ENCODE assay signal across 26 cellular contexts in genomic region chr3:57810471-57811144, GRCh38. TPM values are rescaled to one million over a fixed set of nuclear protein-coding genes. Genes with fewer than 3 reads are reported as not detected.
DNase-seq lines count a peak whose midpoint lies in the region; ATAC-seq, FAIRE-seq and TF ChIP-seq lines count a peak whose summit lies in the region.
"Had no signal": no experiment of that assay in that cellular context is flagged by ENCODE, and none has a peak within 500 bp of the region (broad histone marks: within the 10 kb centered on the region; RNA-seq: fewer than 3 reads in every experiment).

No MANE protein-coding gene starts in this region.

- 52% methylated on average over 9 of the region's 9 CpGs for WGBS in K562 (ENCODE audit: insufficient coverage, low coverage, missing lambda C conversion rate)
- 79% methylated on average over 9 of the region's 9 CpGs for WGBS in HepG2 (ENCODE audit: low lambda C conversion rate)
- 76 to 86% (median 83%) methylated on average over 9 of the region's 9 CpGs for WGBS in spleen, 5 donors

- H3K4me2 ChIP-seq in K562 (ENCODE audit: insufficient read depth, low read length) (no peak overlapping the region), HepG2 (ENCODE audit: low read depth, low read length) (no peak overlapping the region)

- BruUV-seq in K562 (replicated peaks; lab: Mats Ljungman, UMichigan) = no TSS peak
- BruUV-seq in HepG2 (replicated peaks; lab: Mats Ljungman, UMichigan) = no TSS peak

- no peak for FAIRE-seq in K562 (lab: Jason Lieb, UNC)
- FAIRE-seq in HepG2 (lab: Jason Lieb, UNC) = no peak
- FAIRE-seq: GM12892, GM19239, RCC 7860 had no signal

- CTCF ChIA-PET in K562 (lab: Yijun Ruan, JAX; ENCODE audit: low intra/inter-chr PET ratio) (no interaction called here), HepG2 (lab: Yijun Ruan, JAX; ENCODE audit: low intra/inter-chr PET ratio, low total read pairs) (no interaction called here)

- intact Hi-C loops in left ventricle myocardium inferior (cut with micrococcal nuclease) (no loop called here), Right ventricle myocardium inferior (cut with DNase I) (no loop called here), K562 (cut with micrococcal nuclease) (no loop called here), HepG2 (cut with micrococcal nuclease; ENCODE audit: unreplicated experiment) (no loop called here), spleen (cut with DNase I; ENCODE audit: low total_unique reads) (no loop called here)

- peaks cover 4% of the 10 kb centered on the region for H3K36me3 Mint-ChIP-seq in activated T-cell treated with anti-CD3 and anti-CD28 coated beads, Interleukin-2, amount 50 U/mL, for 4 hours (ENCODE audit: insufficient read depth)

- H3K79me2 ChIP-seq in K562 (ENCODE audit: control insufficient read depth, insufficient read depth, low read length) (peaks cover 93% of the 10 kb centered on the region), HepG2 (ENCODE audit: insufficient read depth, low read length) (peaks cover 86% of the 10 kb centered on the region)

- H3K9me3 ChIP-seq in left ventricle myocardium inferior (replicated peaks) (peaks cover 9% of the 10 kb centered on the region), K562 (replicated peaks; ENCODE audit: control insufficient read depth, insufficient read depth, low read depth, low read length) (no peaks in the 10 kb centered on the region), HepG2 (ENCODE audit: low read length) (no peaks in the 10 kb centered on the region), spleen (peaks cover 0 to 15% (median 6%) of the 10 kb centered on the region in 8 donors)
- H3K9me3 ChIP-seq: SJCRH30 had no signal

- H2AFZ ChIP-seq in K562 (ENCODE audit: low read depth, low read length) (no peak overlapping the region), HepG2 (ENCODE audit: low read length) (no peak overlapping the region)
- H2AFZ ChIP-seq: GM23248 had no signal

- peaks cover 8% of the 10 kb centered on the region; the same call in 1 of the 2 replicates for H4K20me1 ChIP-seq in K562 (replicated peaks; ENCODE audit: control insufficient read depth, insufficient read depth, low read length)
- peaks cover 2% of the 10 kb centered on the region; the same call in 1 of the 2 replicates for H4K20me1 ChIP-seq in HepG2 (ENCODE audit: insufficient read depth, low read length)

- H3K9me3 Mint-ChIP-seq in activated T-cell treated with anti-CD3 and anti-CD28 coated beads, Interleukin-2, amount 50 U/mL, for 4 hours = no peaks in the 10 kb centered on the region
- H3K9me3 Mint-ChIP-seq: HFFc6 had no signal

- no peaks in the 10 kb centered on the region for H3K27me3 ChIP-seq in left ventricle myocardium inferior (ENCODE audit: low read depth)
- H3K27me3 ChIP-seq in K562 (ENCODE audit: control insufficient read depth in 2 of 2, insufficient read depth in 2 of 2, low read length in 2 of 2) = no peaks in the 10 kb centered on the region
- H3K27me3 ChIP-seq in HepG2 (ENCODE audit: control insufficient read depth in 1 of 2, insufficient read depth in 2 of 2, low read length in 2 of 2) = no peaks in the 10 kb centered on the region
- H3K27me3 ChIP-seq in spleen (replicated peaks in 1 of 7) = no peaks in the 10 kb centered on the region
- H3K27me3 ChIP-seq: SJCRH30 had no signal

- H3K9ac ChIP-seq in K562 (ENCODE audit: insufficient read depth in 1 of 2, low read depth in 2 of 2, low read length in 2 of 2) (no peak overlapping the region), HepG2 (ENCODE audit: insufficient read depth, low read depth, low read length) (no peak overlapping the region)
- H3K9ac ChIP-seq: GM23248 had no signal

- ATAC-seq in Right ventricle myocardium inferior = no peak
- no peak for ATAC-seq in K562
- ATAC-seq in HepG2 = no peak
- no peak for ATAC-seq in GM21390 (IDR thresholded peaks at IDR 0.05; ENCODE audit: unreplicated experiment)
- no peak for ATAC-seq in activated T-cell treated with anti-CD3 and anti-CD28 coated beads, Interleukin-2, amount 50 U/mL, for 4 hours

- POLR2A ChIA-PET in K562 (lab: Yijun Ruan, JAX) (interaction anchor here (1.2 kb wide), 1 partner anchor 13 kb away, joined by 4 read pairs; no protein-coding TSS in a partner anchor), HepG2 (lab: Yijun Ruan, JAX) (interaction anchor here (1.0 to 2.8 kb wide), 4 partner anchors 10 to 118 kb away, joined by 3 to 9 read pairs (median 4); partner anchors contain the start of gene DENND6A)

- H3K4me3 Mint-ChIP-seq in activated T-cell treated with anti-CD3 and anti-CD28 coated beads, Interleukin-2, amount 50 U/mL, for 4 hours = no peak overlapping the region
- H3K4me3 Mint-ChIP-seq: HFFc6 had no signal

- TF ChIP-seq POLR2A in K562 (conservative IDR thresholded peaks at IDR 0.05) (no peak), HepG2 (IDR thresholded peaks at IDR 0.05; ENCODE audit: insufficient read depth in 1 of 2, low read depth in 2 of 2, low read length in 2 of 2) (no peak; a peak in 1 of 4 replicates), spleen (IDR thresholded peaks at IDR 0.05) (no peak)

- TF ChIP-seq EP300 in K562 (IDR thresholded peaks at IDR 0.05; ENCODE audit: low read length) (no peak), HepG2 (IDR thresholded peaks at IDR 0.05; ENCODE audit: low read depth in 2 of 2, low read length in 2 of 2) (no peak), HepG2 (CRISPR knock-in tag; IDR thresholded peaks at IDR 0.05; ENCODE audit: borderline replicate concordance) (no peak)

- H3K4me3 ChIP-seq in left ventricle myocardium inferior (no peak overlapping the region), K562 (no peak overlapping the region), HepG2 (replicated peaks in 1 of 3; ENCODE audit: insufficient read depth in 1 of 3, low read depth in 2 of 3, low read length in 3 of 3) (no peak overlapping the region), spleen (no peak overlapping the region)
- H3K4me3 ChIP-seq: GM23248, SJCRH30 had no signal

- TF ChIP-seq RAD21 in K562 (CRISPR knock-in tag; conservative IDR thresholded peaks at IDR 0.05 in 1 of 2, IDR thresholded peaks at IDR 0.05 in 1 of 2) (no peak), HepG2 (CRISPR knock-in tag; IDR thresholded peaks at IDR 0.05) (no peak)

- in situ Hi-C loops in K562 (cut with MboI) = no loop called here
- in situ Hi-C loops in HepG2 (cut with HindIII; ENCODE audit: extremely low pct_ligation_motif_present, low pct_unique_long_range_greater_than_20kb) = no loop called here

- no peak for DNase-seq in left ventricle myocardium inferior
- DNase-seq in Right ventricle myocardium inferior (ENCODE audit: missing footprints) = no peak
- no peak for DNase-seq in K562 (ENCODE audit: extremely low read depth in 1 of 4, low spot score in 3 of 4)
- peak; percentile 35 for DNase-seq in HepG2 (ENCODE audit: low spot score)
- DNase-seq in spleen = no peak
- DNase-seq in NCI-H2227 (lab: John Stamatoyannopoulos, UW; ENCODE audit: unreplicated experiment) = no peak
- no peak for DNase-seq in activated T-cell treated with anti-CD3 and anti-CD28 coated beads, Interleukin-2, amount 50 U/mL, for 4 hours
- DNase-seq: 8988T, Calu3, DMS79 treated with DMSO at 0.1 percent for 48 hours, GM23248, H7, HFFc6, Karpas-422, NCI-H1092 treated with DMSO at 0.1 percent for 48 hours, NCI-H146, NCI-H1930, NCI-H2107, NCI-H446, NCI-H524 treated with DMSO at 0.1 percent for 48 hours, NCI-H774, SJCRH30 had no signal

- H3K27me3 Mint-ChIP-seq in activated T-cell treated with anti-CD3 and anti-CD28 coated beads, Interleukin-2, amount 50 U/mL, for 4 hours (ENCODE audit: low read depth) = no peaks in the 10 kb centered on the region

- peaks cover 49% of the 10 kb centered on the region for H3K4me1 Mint-ChIP-seq in activated T-cell treated with anti-CD3 and anti-CD28 coated beads, Interleukin-2, amount 50 U/mL, for 4 hours (ENCODE audit: low read depth)

- TF ChIP-seq CTCF in left ventricle myocardium inferior (IDR thresholded peaks at IDR 0.05; ENCODE audit: borderline replicate concordance) = no peak
- no peak for TF ChIP-seq CTCF in K562 (IDR thresholded peaks at IDR 0.05 in 2 of 3, conservative IDR thresholded peaks at IDR 0.05 in 1 of 3; ENCODE audit: insufficient read depth in 2 of 3, low read depth in 1 of 3, low read length in 3 of 3)
- no peak for TF ChIP-seq CTCF in HepG2 (CRISPR knock-in tag; IDR thresholded peaks at IDR 0.05)
- TF ChIP-seq CTCF in spleen (IDR thresholded peaks at IDR 0.05 in 8 of 11, conservative IDR thresholded peaks at IDR 0.05 in 3 of 11) = no peak

- H3K36me3 ChIP-seq in left ventricle myocardium inferior (no peaks in the 10 kb centered on the region), K562 (ENCODE audit: control insufficient read depth, insufficient read depth, low read length) (no peaks in the 10 kb centered on the region), HepG2 (replicated peaks in 1 of 2; ENCODE audit: control insufficient read depth in 1 of 2, insufficient read depth in 2 of 2, low read length in 2 of 2) (no peaks in the 10 kb centered on the region), spleen (no peaks in the 10 kb centered on the region)
- H3K36me3 ChIP-seq: SJCRH30 had no signal

- H3K27ac ChIP-seq in left ventricle myocardium inferior (replicated peaks) (peak overlapping the region; percentile 34), K562 (ENCODE audit: extremely low read depth, low read depth, low read length) (no peak overlapping the region), HepG2 (ENCODE audit: extremely low read length, insufficient read depth, low read length) (peak overlapping the region; percentile 67), spleen (peak overlapping the region in 7 of 8 donors; percentile 24 to 69 (median 57))
- H3K27ac ChIP-seq: GM23248, SJCRH30 had no signal

- peaks cover 22% of the 10 kb centered on the region for H3K4me1 ChIP-seq in left ventricle myocardium inferior
- peaks cover 8 to 12% of the 10 kb centered on the region in 2 experiments; a peak in 4 of 5 replicates for H3K4me1 ChIP-seq in K562 (replicated peaks in 1 of 2; ENCODE audit: control insufficient read depth in 2 of 2, insufficient read depth in 2 of 2, low read length in 2 of 2)
- peaks cover 45% of the 10 kb centered on the region for H3K4me1 ChIP-seq in HepG2 (ENCODE audit: insufficient read depth, low read length)
- peaks cover 0 to 45% (median 14%) of the 10 kb centered on the region in 6 donors for H3K4me1 ChIP-seq in spleen
- H3K4me1 ChIP-seq: SJCRH30 had no signal

- H3K9me1 ChIP-seq in K562 (ENCODE audit: control insufficient read depth, insufficient read depth, low read length) = no peaks in the 10 kb centered on the region

RNA-seq across cellular contexts. Expression of gene SLMAP, which starts 54.5 kb away (rescaled TPM):
- 316 TPM for total RNA-seq in left ventricle myocardium inferior
- total RNA-seq in Right ventricle myocardium inferior = 294 TPM
- total RNA-seq in K562 (2011; cell fraction: chromatin; rRNA removed; ENCODE audit: low replicate concordance) = 45.2 and 144 TPM in 2 replicates
- 33.2 and 46.8 TPM in 2 replicates for total RNA-seq in K562 (2011; cell fraction: nucleolus; rRNA removed)
- 77.5 and 135 TPM in 2 replicates for total RNA-seq in K562 (2011; cell fraction: nucleoplasm; rRNA removed)
- 27.5 and 28.3 TPM in 2 replicates for total RNA-seq in K562 (2014; rRNA removed)
- total RNA-seq in K562 (2014; rRNA removed; fragmentation: Illumina TruSeq; extraction: Trizol) = 38.1 and 46.8 TPM in 2 replicates
- 34.1 and 35.0 TPM in 2 replicates for total RNA-seq in K562 (2015; rRNA removed; fragmentation: Illumina TruSeq; extraction: Trizol)
- total RNA-seq in K562 (2021) = 50.7 and 59.3 TPM in 2 replicates
- 22.4 and 25.8 TPM in 2 replicates for polyA plus RNA-seq in K562 (2011; rRNA removed)
- polyA plus RNA-seq in K562 (2011; cell fraction: cytosol; rRNA removed) = 10.3 and 16.2 TPM in 2 replicates
- polyA plus RNA-seq in K562 (2011; cell fraction: nucleus; rRNA removed) = 28.9 and 35.1 TPM in 2 replicates
- polyA plus RNA-seq in K562 (2012) = 15.7 and 18.8 TPM in 2 replicates
- polyA plus RNA-seq in K562 (2014; fragmentation: Illumina TruSeq; extraction: Trizol) = 25.5 and 30.8 TPM in 2 replicates
- 10 to 100 TPM; 12.1 to 12.7 TPM for polyA plus RNA-seq in K562 (2014; fragmentation: Nextera tagmentation; extraction: Ambion mirVana)
- polyA plus RNA-seq in K562 (2014; rRNA removed) = 19.5 and 22.1 TPM in 2 replicates
- 66.4 and 67.7 TPM in 2 replicates for polyA minus RNA-seq in K562 (2011; rRNA and poly(A)+ RNA removed)
- polyA minus RNA-seq in K562 (2011; cell fraction: cytosol; rRNA and poly(A)+ RNA removed) = 25.0 and 32.3 TPM in 2 replicates
- 39.9 and 52.4 TPM in 2 replicates for polyA minus RNA-seq in K562 (2011; cell fraction: nucleus; rRNA and poly(A)+ RNA removed)
- 48.3 and 61.3 TPM in 2 replicates for total RNA-seq in HepG2 (2016; rRNA removed; fragmentation: Illumina TruSeq; extraction: Trizol)
- total RNA-seq in HepG2 (2016; cell fraction: cytosol; rRNA removed; fragmentation: Illumina TruSeq; extraction: Trizol; ENCODE audit: low read depth) = 16.5 and 17.6 TPM in 2 replicates
- 50.5 and 56.8 TPM in 2 replicates for total RNA-seq in HepG2 (2016; cell fraction: insoluble cytoplasmic fraction; rRNA removed; fragmentation: Illumina TruSeq; extraction: Trizol)
- 26.6 and 29.2 TPM in 2 replicates for total RNA-seq in HepG2 (2016; cell fraction: membrane; rRNA removed; fragmentation: Illumina TruSeq; extraction: Trizol)
- total RNA-seq in HepG2 (2016; cell fraction: nucleus; rRNA removed; fragmentation: Illumina TruSeq; extraction: Trizol) = 55.6 and 65.7 TPM in 2 replicates
- 23.2 and 24.0 TPM in 2 replicates for polyA plus RNA-seq in HepG2 (2011; rRNA removed)
- 10.0 and 15.1 TPM in 2 replicates for polyA plus RNA-seq in HepG2 (2011; cell fraction: cytosol; rRNA removed)
- polyA plus RNA-seq in HepG2 (2011; cell fraction: nucleus; rRNA removed) = 21.3 and 27.5 TPM in 2 replicates
- 21.8 and 25.6 TPM in 2 replicates for polyA plus RNA-seq in HepG2 (2012)
- polyA plus RNA-seq in HepG2 (2016; cell fraction: cytosol; fragmentation: Illumina TruSeq; extraction: Trizol; ENCODE audit: low read depth) = 1.7 and 2.2 TPM in 2 replicates
- polyA plus RNA-seq in HepG2 (2016; cell fraction: insoluble cytoplasmic fraction; fragmentation: Illumina TruSeq; extraction: Trizol; ENCODE audit: low read depth) = 40.5 and 40.7 TPM in 2 replicates
- polyA plus RNA-seq in HepG2 (2016; cell fraction: membrane; fragmentation: Illumina TruSeq; extraction: Trizol; ENCODE audit: low read depth) = 10.4 and 10.5 TPM in 2 replicates
- polyA plus RNA-seq in HepG2 (2016; cell fraction: nucleus; fragmentation: Illumina TruSeq; extraction: Trizol; ENCODE audit: insufficient read depth, low read depth) = 44.5 and 45.1 TPM in 2 replicates
- polyA minus RNA-seq in HepG2 (2011; rRNA and poly(A)+ RNA removed; ENCODE audit: low replicate concordance) = 90.9 and 106 TPM in 2 replicates
- 36.1 and 37.0 TPM in 2 replicates for polyA minus RNA-seq in HepG2 (2011; cell fraction: cytosol; rRNA and poly(A)+ RNA removed)
- 122 and 124 TPM in 2 replicates for polyA minus RNA-seq in HepG2 (2011; cell fraction: nucleus; rRNA and poly(A)+ RNA removed)
- total RNA-seq in spleen = 10 to 100 TPM; 50.8 to 77.3 (median 70.4) TPM
- polyA plus RNA-seq in spleen = 10 to 100 TPM in 2 of 3 donors, 1 to 10 TPM in 1; 7.8 to 12.7 (median 10.5) TPM
- total RNA-seq in activated T-cell treated with anti-CD3 and anti-CD28 coated beads, Interleukin-2, amount 50 U/mL, for 4 hours = 10 to 100 TPM; 55.7 to 61.4 (median 56.1) TPM
